Comparison of ENCODE assay signal across 8 cellular contexts in genomic region chr1:156491151-156491949, GRCh38. TPM values are rescaled to one million over a fixed set of nuclear protein-coding genes. Genes with fewer than 3 reads are reported as not detected.
DNase-seq lines count a peak whose midpoint lies in the region; ATAC-seq and TF ChIP-seq lines count a peak whose summit lies in the region.

No MANE protein-coding gene starts in this region.

- H3K4me3 ChIP-seq in osteoblast (ENCODE audit: insufficient read depth, low read length) = no peak overlapping the region

- H2AFZ ChIP-seq in osteoblast (ENCODE audit: low read length) = no peak overlapping the region

- TF ChIP-seq CTCF in osteoblast (IDR thresholded peaks at IDR 0.05; ENCODE audit: extremely low read depth, low read depth, low read length) = no peak

- DNase-seq in GF-D8 (lab: John Stamatoyannopoulos, UW) (peak; percentile 19), M059J (ENCODE audit: low read depth) (peak; percentile 19), osteoblast (ENCODE audit: insufficient read length, low spot score, missing footprints) (peak; percentile 77), DMS79 treated with DMSO at 0.1 percent for 48 hours (lab: John Stamatoyannopoulos, UW) (no peak), NCI-H2107 (lab: John Stamatoyannopoulos, UW) (no peak), NCI-H2081 treated with DMSO at 0.1 percent for 48 hours (lab: John Stamatoyannopoulos, UW) (no peak)

- H3K4me1 ChIP-seq in osteoblast (ENCODE audit: insufficient read depth, low read length) = peaks cover 62% of the 10 kb centered on the region

- H3K4me2 ChIP-seq in osteoblast (ENCODE audit: insufficient read depth, low read length) = peak overlapping the region; percentile 55

- H4K20me1 ChIP-seq in osteoblast (ENCODE audit: insufficient read depth, low read length) = peaks cover 100% of the 10 kb centered on the region

- H3K27ac ChIP-seq in cingulate gyrus (ENCODE audit: low read depth, low read length) = peak overlapping the region; percentile 87
- peak overlapping the region; percentile 75 for H3K27ac ChIP-seq in osteoblast (ENCODE audit: low read depth, low read length)

- H3K9me3 ChIP-seq in osteoblast (ENCODE audit: low read depth, low read length) = no peaks in the 10 kb centered on the region

- H3K36me3 ChIP-seq in osteoblast (ENCODE audit: insufficient read depth, low read length) = peaks cover 6% of the 10 kb centered on the region

- H3K79me2 ChIP-seq in osteoblast (ENCODE audit: insufficient read depth, low read length) = peaks cover 100% of the 10 kb centered on the region

- H3K27me3 ChIP-seq in osteoblast (ENCODE audit: insufficient read depth, low read length) = no peaks in the 10 kb centered on the region

- ATAC-seq in HG03469 (IDR thresholded peaks at IDR 0.05; ENCODE audit: unreplicated experiment) = no peak

RNA-seq across cellular contexts. Expression of gene MEF2D, which starts 9.2 kb away (rescaled TPM):
- total RNA-seq in M059J (2014; rRNA removed; shearing (Covaris generic)) = 10.6 and 26.3 TPM in 2 replicates
- total RNA-seq in osteoblast = 12.4 and 14.1 TPM in 2 replicates

Comparison
In these comparisons a context has a peak if more than half of its experiments do, and no peak if none do; other contexts are left out.
1. DNase-seq: peak in GF-D8 (single experiment), M059J (single experiment) and osteoblast (single experiment); none in DMS79 treated with DMSO at 0.1 percent for 48 hours (single experiment), NCI-H2107 (single experiment) and NCI-H2081 treated with DMSO at 0.1 percent for 48 hours (single experiment).